Comparison of ENCODE assay signal across 12 cellular contexts in the genomic region with DNA sequence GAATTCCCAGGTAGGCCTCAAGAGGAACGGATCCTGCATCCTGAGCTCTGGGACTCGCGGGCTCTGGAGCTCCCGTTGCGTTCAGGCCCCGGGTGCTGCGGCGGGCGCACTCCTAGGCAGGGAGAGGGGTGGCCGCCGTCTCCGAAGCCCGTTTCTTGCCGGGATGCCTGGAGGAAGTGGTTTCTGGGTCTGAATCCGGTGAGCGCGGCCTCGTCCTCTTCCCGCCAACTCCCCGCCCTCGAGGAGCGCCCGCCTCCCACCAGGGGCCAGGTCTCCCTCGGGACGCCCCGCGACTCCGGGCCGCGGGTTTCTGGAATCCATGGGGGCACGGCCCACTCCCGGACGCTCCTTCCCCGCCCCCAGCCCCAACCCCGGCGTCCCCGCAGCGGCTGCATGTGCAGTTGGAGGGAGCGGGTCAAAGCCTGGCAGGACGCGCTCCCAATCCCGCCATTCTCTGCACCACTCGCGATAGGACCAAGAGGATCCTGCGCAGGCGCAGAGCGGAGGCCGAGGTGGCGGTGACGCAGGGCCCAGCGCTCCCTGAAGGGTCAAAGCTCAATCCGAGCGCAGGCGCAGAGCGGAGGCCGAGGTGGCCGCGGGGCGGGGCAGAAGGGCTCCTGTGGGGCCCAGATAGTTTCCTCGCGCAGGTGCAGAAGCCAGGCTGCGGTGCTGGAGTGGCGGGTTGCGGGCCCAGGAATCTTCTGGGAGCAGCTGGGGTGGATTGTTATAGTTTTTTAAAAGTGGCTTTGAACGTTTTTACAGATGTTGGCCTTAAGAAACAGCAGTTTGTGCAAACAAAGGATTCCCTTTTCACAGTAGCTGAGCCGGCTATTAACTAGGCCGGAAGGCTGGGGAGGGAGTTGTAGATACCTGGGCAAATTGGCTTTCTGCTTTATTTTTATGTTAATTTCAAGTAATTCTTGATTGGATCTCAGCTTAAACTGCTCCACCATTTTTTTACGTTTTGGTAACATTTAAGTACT.
A peak's percentile ranks its signal among the peaks of the same experiment; 100 is the strongest.
DNase-seq lines count a peak whose midpoint lies in the region; ATAC-seq and TF ChIP-seq lines count a peak whose summit lies in the region.
"Had no signal": no experiment of that assay in that cellular context is flagged by ENCODE, and none has a peak within 500 bp of the region (broad histone marks: within the 10 kb centered on the region; RNA-seq: fewer than 3 reads in every experiment).

No MANE protein-coding gene starts in this region.

- intact Hi-C loops in Right ventricle myocardium inferior (cut with DNase I) (no loop called here), esophagus muscularis mucosa (cut with DNase I) (no loop called here), upper lobe of right lung (cut with DNase I) (no loop called here)

- H3K9me2 ChIP-seq in neural cell (ENCODE audit: insufficient read depth, low read length), result no peaks in the 10 kb centered on the region

- H3K4me2 ChIP-seq in neural cell (ENCODE audit: low read length) (no peak overlapping the region), smooth muscle cell (no peak overlapping the region)

- TF ChIP-seq EP300 in esophagus muscularis mucosa (IDR thresholded peaks at IDR 0.05), result no peak
- TF ChIP-seq EP300 in neural cell (conservative IDR thresholded peaks at IDR 0.05; ENCODE audit: poor library complexity, severe bottlenecking), result no peak

- peak overlapping the region; percentile 18 for H3K9ac ChIP-seq in neural cell (ENCODE audit: low read length)
- H3K9ac ChIP-seq in smooth muscle cell (ENCODE audit: low read depth), result no peak overlapping the region

- H3K36me3 ChIP-seq in right atrium auricular region, result no peaks in the 10 kb centered on the region
- H3K36me3 ChIP-seq in esophagus muscularis mucosa, result no peaks in the 10 kb centered on the region
- no peaks in the 10 kb centered on the region for H3K36me3 ChIP-seq in neural cell (ENCODE audit: insufficient read depth, low read length)
- H3K36me3 ChIP-seq in upper lobe of right lung, result no peaks in the 10 kb centered on the region
- no peaks in the 10 kb centered on the region for H3K36me3 ChIP-seq in smooth muscle cell (ENCODE audit: low read depth)
- H3K36me3 ChIP-seq: uterus had no signal

- TF ChIP-seq CTCF in right atrium auricular region (IDR thresholded peaks at IDR 0.05) (no peak), esophagus muscularis mucosa (IDR thresholded peaks at IDR 0.05) (no peak), neural cell (IDR thresholded peaks at IDR 0.05; ENCODE audit: poor library complexity, severe bottlenecking) (no peak), upper lobe of right lung (IDR thresholded peaks at IDR 0.05) (no peak), smooth muscle cell (IDR thresholded peaks at IDR 0.05; ENCODE audit: borderline replicate concordance, insufficient read depth, poor library complexity, severe bottlenecking) (no peak)

- no peak for TF ChIP-seq POLR2A in esophagus muscularis mucosa (IDR thresholded peaks at IDR 0.05; ENCODE audit: low read depth)

- H3K4me3 ChIP-seq in right atrium auricular region (peak overlapping the region in 1 of 2 donors; percentile 26), esophagus muscularis mucosa (peak overlapping the region; percentile 43 to 52 (median 48)), neural cell (ENCODE audit: low read length) (peak overlapping the region; percentile 30), upper lobe of right lung (no peak overlapping the region), smooth muscle cell (no peak overlapping the region)
- H3K4me3 ChIP-seq: uterus had no signal

- H3K4me1 ChIP-seq in right atrium auricular region (no peaks in the 10 kb centered on the region), esophagus muscularis mucosa (peaks cover 0 to 7% (median 3%) of the 10 kb centered on the region in 4 donors), upper lobe of right lung (no peaks in the 10 kb centered on the region), smooth muscle cell (ENCODE audit: low read depth) (no peaks in the 10 kb centered on the region)
- H3K4me1 ChIP-seq: uterus had no signal

- no peak for TF ChIP-seq RAD21 in neural cell (conservative IDR thresholded peaks at IDR 0.05)

- no peak overlapping the region for H3K27ac ChIP-seq in right atrium auricular region
- H3K27ac ChIP-seq in esophagus muscularis mucosa (replicated peaks in 1 of 4), result no peak overlapping the region
- H3K27ac ChIP-seq in neural cell (ENCODE audit: low read length), result peak overlapping the region; percentile 80
- H3K27ac ChIP-seq in upper lobe of right lung, result no peak overlapping the region
- H3K27ac ChIP-seq in smooth muscle cell (ENCODE audit: low read depth), result no peak overlapping the region
- H3K27ac ChIP-seq: uterus had no signal

- H3K9me3 ChIP-seq in right atrium auricular region (peaks cover 0 to 6% of the 10 kb centered on the region in 2 donors), esophagus muscularis mucosa (peaks cover 0 to 5% (median 0%) of the 10 kb centered on the region in 4 donors), neural cell (ENCODE audit: low read length) (no peaks in the 10 kb centered on the region), upper lobe of right lung (no peaks in the 10 kb centered on the region), smooth muscle cell (replicated peaks; ENCODE audit: low read depth) (no peaks in the 10 kb centered on the region)
- H3K9me3 ChIP-seq: uterus had no signal

- H4K20me1 ChIP-seq in neural cell (ENCODE audit: insufficient read depth), result no peaks in the 10 kb centered on the region
- H4K20me1 ChIP-seq in smooth muscle cell (ENCODE audit: low read depth), result no peaks in the 10 kb centered on the region

- peak; percentile 68 for ATAC-seq in Right ventricle myocardium inferior
- peak; percentile 84 for ATAC-seq in upper lobe of right lung
- ATAC-seq in HG02981 (IDR thresholded peaks at IDR 0.05; ENCODE audit: unreplicated experiment), result no peak

- H3K79me2 ChIP-seq in neural cell (replicated peaks; ENCODE audit: insufficient read depth, low read length) (no peaks in the 10 kb centered on the region), smooth muscle cell (ENCODE audit: low read depth) (no peaks in the 10 kb centered on the region)

- H2AFZ ChIP-seq in neural cell (ENCODE audit: low read depth, low read length) (no peak overlapping the region), smooth muscle cell (ENCODE audit: low read depth) (no peak overlapping the region)

- H3K27me3 ChIP-seq in right atrium auricular region, result no peaks in the 10 kb centered on the region
- H3K27me3 ChIP-seq in esophagus muscularis mucosa, result peaks cover 0 to 7% (median 0%) of the 10 kb centered on the region in 4 donors
- no peaks in the 10 kb centered on the region for H3K27me3 ChIP-seq in neural cell (ENCODE audit: insufficient read depth, low read depth, low read length)
- H3K27me3 ChIP-seq in upper lobe of right lung, result peaks cover 5% of the 10 kb centered on the region
- H3K27me3 ChIP-seq in smooth muscle cell (ENCODE audit: low read depth), result no peaks in the 10 kb centered on the region
- H3K27me3 ChIP-seq: uterus had no signal

- 54% methylated on average over 13 of the region's 68 CpGs for WGBS in esophagus muscularis mucosa
- WGBS in smooth muscle cell (ENCODE audit: low lambda C conversion rate), result 89% methylated on average over 48 of the region's 68 CpGs

- H3F3A ChIP-seq in neural cell (ENCODE audit: insufficient read depth, low read length, poor library complexity, severe bottlenecking) (no peaks in the 10 kb centered on the region), smooth muscle cell (ENCODE audit: low read depth) (no peaks in the 10 kb centered on the region)

- DNase-seq in Right ventricle myocardium inferior (ENCODE audit: missing footprints) (peak; percentile 83), right atrium auricular region (ENCODE audit: low spot score) (no peak), esophagus muscularis mucosa (ENCODE audit: extremely low spot score) (no peak), upper lobe of right lung (peak; percentile 85), smooth muscle cell (lab: John Stamatoyannopoulos, UW; ENCODE audit: unreplicated experiment) (no peak)
- no peak for DNase-seq in effector CD4-positive, alpha-beta T cell
- DNase-seq: activated CD4-positive, alpha-beta T cell treated with anti-CD3 and anti-CD28 coated beads, Interleukin-2, amount 10 ng/mL, durations not matched to agents 7 days and 5 days; Calu3; OCI-M1 had no signal

TF ChIP-seq in neural cell, 6 proteins besides CTCF, POLR2A, EP300 and RAD21:
- TF ChIP-seq SMC3 (conservative IDR thresholded peaks at IDR 0.05; ENCODE audit: poor library complexity) (no peak), MXI1 (conservative IDR thresholded peaks at IDR 0.05; ENCODE audit: poor library complexity, severe bottlenecking) (no peak), POLR2AphosphoS5 (IDR thresholded peaks at IDR 0.05) (no peak), EZH2 (IDR thresholded peaks at IDR 0.05; ENCODE audit: borderline replicate concordance, insufficient read depth, low read length, poor library complexity, severe bottlenecking) (no peak), TAF1 (IDR thresholded peaks at IDR 0.05; ENCODE audit: low read depth) (no peak)
- TF ChIP-seq, protein P1, sequence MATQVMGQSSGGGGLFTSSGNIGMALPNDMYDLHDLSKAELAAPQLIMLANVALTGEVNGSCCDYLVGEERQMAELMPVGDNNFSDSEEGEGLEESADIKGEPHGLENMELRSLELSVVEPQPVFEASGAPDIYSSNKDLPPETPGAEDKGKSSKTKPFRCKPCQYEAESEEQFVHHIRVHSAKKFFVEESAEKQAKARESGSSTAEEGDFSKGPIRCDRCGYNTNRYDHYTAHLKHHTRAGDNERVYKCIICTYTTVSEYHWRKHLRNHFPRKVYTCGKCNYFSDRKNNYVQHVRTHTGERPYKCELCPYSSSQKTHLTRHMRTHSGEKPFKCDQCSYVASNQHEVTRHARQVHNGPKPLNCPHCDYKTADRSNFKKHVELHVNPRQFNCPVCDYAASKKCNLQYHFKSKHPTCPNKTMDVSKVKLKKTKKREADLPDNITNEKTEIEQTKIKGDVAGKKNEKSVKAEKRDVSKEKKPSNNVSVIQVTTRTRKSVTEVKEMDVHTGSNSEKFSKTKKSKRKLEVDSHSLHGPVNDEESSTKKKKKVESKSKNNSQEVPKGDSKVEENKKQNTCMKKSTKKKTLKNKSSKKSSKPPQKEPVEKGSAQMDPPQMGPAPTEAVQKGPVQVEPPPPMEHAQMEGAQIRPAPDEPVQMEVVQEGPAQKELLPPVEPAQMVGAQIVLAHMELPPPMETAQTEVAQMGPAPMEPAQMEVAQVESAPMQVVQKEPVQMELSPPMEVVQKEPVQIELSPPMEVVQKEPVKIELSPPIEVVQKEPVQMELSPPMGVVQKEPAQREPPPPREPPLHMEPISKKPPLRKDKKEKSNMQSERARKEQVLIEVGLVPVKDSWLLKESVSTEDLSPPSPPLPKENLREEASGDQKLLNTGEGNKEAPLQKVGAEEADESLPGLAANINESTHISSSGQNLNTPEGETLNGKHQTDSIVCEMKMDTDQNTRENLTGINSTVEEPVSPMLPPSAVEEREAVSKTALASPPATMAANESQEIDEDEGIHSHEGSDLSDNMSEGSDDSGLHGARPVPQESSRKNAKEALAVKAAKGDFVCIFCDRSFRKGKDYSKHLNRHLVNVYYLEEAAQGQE (IDR thresholded peaks at IDR 0.05; ENCODE audit: borderline replicate concordance), result no peak

Comparison
In these comparisons a context has a peak if more than half of its experiments do, and no peak if none do; other contexts are left out.
1. DNase-seq: peak in Right ventricle myocardium inferior (single experiment) and upper lobe of right lung (single experiment); none in right atrium auricular region (single experiment), esophagus muscularis mucosa (single experiment), effector CD4-positive, alpha-beta T cell (single experiment) and smooth muscle cell (single experiment).
2. H3K4me3 ChIP-seq: peak in esophagus muscularis mucosa (4 of 4) and neural cell (single experiment); none in upper lobe of right lung (single experiment) and smooth muscle cell (single experiment).